In the genomic region with DNA sequence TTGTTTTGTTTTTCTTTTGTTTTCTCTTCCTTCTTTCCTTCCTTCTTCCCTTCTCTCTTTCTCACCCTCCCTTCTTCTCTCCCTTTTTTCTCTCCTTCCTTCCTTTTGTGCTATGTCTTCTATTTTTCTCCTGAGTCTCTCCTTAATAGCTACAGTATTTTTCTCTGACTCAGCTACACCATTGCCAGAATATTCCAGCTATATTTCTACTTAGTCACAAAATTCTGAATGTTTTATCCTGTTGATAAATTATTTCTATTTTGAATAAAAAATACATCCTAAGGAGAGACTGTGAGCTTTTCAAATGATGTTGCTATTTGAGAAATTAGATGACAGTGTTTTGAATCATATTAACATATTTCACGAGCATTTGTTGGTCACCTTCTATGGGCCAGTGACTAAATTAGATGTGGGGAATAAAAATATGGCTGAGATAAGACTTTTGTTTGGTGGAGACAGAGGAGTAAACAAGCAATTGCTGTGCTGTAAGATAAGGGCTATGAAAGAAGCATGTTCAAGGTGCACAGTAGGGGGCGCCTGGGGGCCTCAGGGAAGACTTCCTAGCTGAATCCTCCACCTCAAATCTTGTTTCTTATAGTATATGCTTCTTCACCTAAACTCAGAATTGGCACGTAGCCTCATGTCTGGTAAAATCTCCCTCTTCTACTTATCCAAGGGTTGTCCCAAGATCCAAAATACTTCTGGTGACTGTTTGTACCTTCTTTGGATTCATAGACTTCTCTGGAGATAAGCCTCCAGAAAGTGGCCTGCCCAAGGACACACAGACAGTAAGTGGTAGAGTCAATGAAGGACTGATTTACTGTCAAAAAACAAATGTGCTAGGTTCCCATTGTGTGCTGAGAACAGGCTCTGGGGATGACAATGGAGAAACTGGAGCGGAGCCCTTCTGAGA, we compare ENCODE assay signal across 8 cellular contexts.
DNase-seq lines count a peak whose midpoint lies in the region; ATAC-seq and TF ChIP-seq lines count a peak whose summit lies in the region.

No MANE protein-coding gene starts in this region.

- H3K27ac ChIP-seq in H9 (ENCODE audit: insufficient read length, low read depth, low read length) (no peak overlapping the region), body of pancreas (no peak overlapping the region), mesendoderm (ENCODE audit: low read depth, low read length) (no peak overlapping the region)

- no peak for ATAC-seq in body of pancreas
- no peak for ATAC-seq in GM19395 (IDR thresholded peaks at IDR 0.05; ENCODE audit: unreplicated experiment)

- H3K4ac ChIP-seq in H9 (ENCODE audit: low read depth, low read length) (no peak overlapping the region), mesendoderm (ENCODE audit: low read depth, low read length) (no peak overlapping the region)

- H3K18ac ChIP-seq in H9 (ENCODE audit: insufficient read length, low read depth, low read length) (no peak overlapping the region), mesendoderm (ENCODE audit: low read length) (no peak overlapping the region)

- H3K79me1 ChIP-seq in H9 (ENCODE audit: insufficient read depth, low read depth, low read length, poor library complexity, severe bottlenecking) (no peaks in the 10 kb centered on the region), mesendoderm (ENCODE audit: low read length) (no peaks in the 10 kb centered on the region)

- no peak overlapping the region for H3K4me2 ChIP-seq in H9 (ENCODE audit: insufficient read depth, insufficient read length, low read length)
- H3K4me2 ChIP-seq in mesendoderm (ENCODE audit: low read length) = no peak overlapping the region

- no peak overlapping the region for H3K4me3 ChIP-seq in BE2C (ENCODE audit: low read depth, low read length)
- H3K4me3 ChIP-seq in body of pancreas = no peak overlapping the region
- H3K4me3 ChIP-seq in mesendoderm (ENCODE audit: low read length) = no peak overlapping the region

- H2BK15ac ChIP-seq in H9 (ENCODE audit: low read depth, low read length) (no peak overlapping the region), mesendoderm (replicated peaks; ENCODE audit: low read depth) (no peak overlapping the region)

- no CpG with 5 or more reads among the region's 4 CpGs for WGBS in H9 (ENCODE audit: extremely low coverage, insufficient read length, low lambda C conversion rate)
- WGBS in body of pancreas, 2 donors = 49 to 58% methylated on average over 4 of the region's 4 CpGs
- no CpG with 5 or more reads among the region's 4 CpGs for WGBS in mesendoderm (ENCODE audit: extremely low coverage, insufficient coverage, low lambda C conversion rate)

- H4K5ac ChIP-seq in H9 (ENCODE audit: insufficient read length, low read depth, low read length) (no peak overlapping the region), mesendoderm (ENCODE audit: low read length) (no peak overlapping the region)

- no peaks in the 10 kb centered on the region for H3K23me2 ChIP-seq in H9 (ENCODE audit: insufficient read length, low read depth, low read length, poor library complexity, severe bottlenecking)

- DNase-seq in BE2C (peak; percentile 56), H9 (peak; percentile 68), SKM-1 (lab: John Stamatoyannopoulos, UW; ENCODE audit: unreplicated experiment) (peak; percentile 34), body of pancreas (peak in 2 of 4 donors; percentile 27 to 30), mesendoderm (peak; percentile 82), midbrain (lab: John Stamatoyannopoulos, UW) (no peak), cerebellum (ENCODE audit: low spot score) (no peak)

- H2BK20ac ChIP-seq in H9 (ENCODE audit: low read depth, low read length, poor library complexity, severe bottlenecking) = no peak overlapping the region

- H3K27me3 ChIP-seq in BE2C = no peaks in the 10 kb centered on the region
- H3K27me3 ChIP-seq in H9 (ENCODE audit: insufficient read depth, low read length) = no peaks in the 10 kb centered on the region
- no peaks in the 10 kb centered on the region for H3K27me3 ChIP-seq in body of pancreas
- no peaks in the 10 kb centered on the region for H3K27me3 ChIP-seq in mesendoderm (ENCODE audit: insufficient read depth, low read length, poor library complexity)

- no peak overlapping the region for H3K23ac ChIP-seq in H9 (ENCODE audit: insufficient read length, low read depth, low read length)
- H3K23ac ChIP-seq in mesendoderm (ENCODE audit: low read length) = no peak overlapping the region

- H3K56ac ChIP-seq in H9 (ENCODE audit: insufficient read length, low read depth, low read length) = no peak overlapping the region
- no peak overlapping the region for H3K56ac ChIP-seq in mesendoderm (ENCODE audit: low read length)

- H2AFZ ChIP-seq in H9 (ENCODE audit: low read length) = no peak overlapping the region

- H4K91ac ChIP-seq in H9 (ENCODE audit: insufficient read length, low read depth, low read length) = no peak overlapping the region

- H3K4me1 ChIP-seq in BE2C = peaks cover 9% of the 10 kb centered on the region
- H3K4me1 ChIP-seq in H9 (ENCODE audit: insufficient read depth, low read length) = peaks cover 13% of the 10 kb centered on the region; the same call in 1 of the 2 replicates
- H3K4me1 ChIP-seq in body of pancreas = peaks cover 4% of the 10 kb centered on the region
- H3K4me1 ChIP-seq in mesendoderm (ENCODE audit: control insufficient read depth, low read depth, low read length) = peaks cover 2% of the 10 kb centered on the region

- intact Hi-C loops in body of pancreas (cut with DNase I) = no loop called here

- no peak overlapping the region for H3T11ph ChIP-seq in H9 (ENCODE audit: low read length)

- H2BK120ac ChIP-seq in H9 (ENCODE audit: low read depth, low read length, poor library complexity, severe bottlenecking) = no peak overlapping the region
- no peak overlapping the region for H2BK120ac ChIP-seq in mesendoderm (ENCODE audit: low read depth, low read length)

- no peak overlapping the region for H3K9ac ChIP-seq in H9 (ENCODE audit: extremely low read depth, insufficient read length, low read length)
- H3K9ac ChIP-seq in mesendoderm (ENCODE audit: low read length) = no peak overlapping the region

- H2BK12ac ChIP-seq in H9 (ENCODE audit: insufficient read length, low read depth, low read length) = peak overlapping the region; percentile 28

- H3K36me3 Mint-ChIP-seq in H9 (ENCODE audit: insufficient read depth in 1 of 3, low read depth in 3 of 3) = peaks cover 0 to 4% (median 2%) of the 10 kb centered on the region in 3 experiments; a peak in 4 of 7 replicates

- H4K8ac ChIP-seq in H9 (replicated peaks; ENCODE audit: insufficient read length, low read depth, low read length) = no peak overlapping the region
- H4K8ac ChIP-seq in mesendoderm (ENCODE audit: low read depth, low read length) = no peak overlapping the region

- no peaks in the 10 kb centered on the region for H3K36me3 ChIP-seq in BE2C
- no peaks in the 10 kb centered on the region for H3K36me3 ChIP-seq in body of pancreas (replicated peaks in 1 of 2; ENCODE audit: insufficient read depth in 1 of 2, low read depth in 2 of 2)
- no peaks in the 10 kb centered on the region for H3K36me3 ChIP-seq in mesendoderm (ENCODE audit: control insufficient read depth, insufficient read depth, low read length)

- peaks cover 0 to 3% of the 10 kb centered on the region in 2 experiments; a peak in 3 of 5 replicates for H3K9me3 Mint-ChIP-seq in H9

- H3K27me3 Mint-ChIP-seq in H9 (ENCODE audit: low read depth) = no peaks in the 10 kb centered on the region

- H2BK5ac ChIP-seq in H9 (ENCODE audit: insufficient read length, low read length) (no peak overlapping the region), mesendoderm (ENCODE audit: low read length) (no peak overlapping the region)

- peaks cover 42 to 45% of the 10 kb centered on the region in 2 experiments for H3K4me1 Mint-ChIP-seq in H9

- H3K79me2 ChIP-seq in H9 (ENCODE audit: insufficient read depth, low read length) = no peaks in the 10 kb centered on the region
- no peaks in the 10 kb centered on the region for H3K79me2 ChIP-seq in mesendoderm (ENCODE audit: control insufficient read depth, insufficient read depth, low read length)

- H3K27ac Mint-ChIP-seq in H9 = peak overlapping the region in 2 of 3 experiments; percentile 29 to 34; a peak in 2 of 7 replicates

- H2AK5ac ChIP-seq in H9 (ENCODE audit: insufficient read length, low read length) = no peak overlapping the region
- no peak overlapping the region for H2AK5ac ChIP-seq in mesendoderm (ENCODE audit: low read length)

- no peaks in the 10 kb centered on the region for H4K20me1 ChIP-seq in H9 (ENCODE audit: control insufficient read depth, insufficient read depth, insufficient read length)

- H3K4me3 Mint-ChIP-seq in H9 = no peak overlapping the region

- peak; percentile 85 for TF ChIP-seq CTCF in BE2C (IDR thresholded peaks at IDR 0.05; ENCODE audit: low read depth, low read length)
- TF ChIP-seq CTCF in H9 (conservative IDR thresholded peaks at IDR 0.05) = peak; percentile 71
- peak in 4 of 7 experiments; percentile 10 to 18 (median 14) for TF ChIP-seq CTCF in body of pancreas (IDR thresholded peaks at IDR 0.05)

- TF ChIP-seq POLR2A in body of pancreas (IDR thresholded peaks at IDR 0.05) = no peak

- H3K9me3 ChIP-seq in BE2C (no peaks in the 10 kb centered on the region), H9 (ENCODE audit: control insufficient read depth, low read depth, low read length) (no peaks in the 10 kb centered on the region), body of pancreas (no peaks in the 10 kb centered on the region)

- H3K14ac ChIP-seq in H9 (ENCODE audit: insufficient read depth, low read length) = no peak overlapping the region

Comparison
In these comparisons a context has a peak if more than half of its experiments do, and no peak if none do; other contexts are left out.
1. DNase-seq: peak in BE2C (single experiment), H9 (single experiment), SKM-1 (single experiment) and mesendoderm (single experiment); none in midbrain (single experiment) and cerebellum (single experiment).
2. CTCF ChIP-seq: peak in every context shown above with its lines; median percentile 85 in BE2C; 71 in H9; 14 in body of pancreas.